Comparison of ENCODE assay signal across 23 cellular contexts in genomic region chr11:15318814-15319213, GRCh38.
"Had no signal": no experiment of that assay in that cellular context is flagged by ENCODE, and none has a peak within 500 bp of the region (broad histone marks: within the 10 kb centered on the region; RNA-seq: fewer than 3 reads in every experiment).

No MANE protein-coding gene starts in this region.

- DNase-seq: occipital lobe; ovary; posterior cingulate gyrus; psoas muscle; right cardiac atrium; right lobe of liver; sigmoid colon; small intestine; stimulated activated CD4-positive, alpha-beta T cell treated with anti-CD3 and anti-CD28 coated beads, Interleukin-15, amount 100 ng/mL, for 24 hours; stimulated activated CD4-positive, alpha-beta T cell treated with anti-CD3 and anti-CD28 coated beads, Interleukin-2, amount 100 ng/mL, for 24 hours; stimulated activated CD4-positive, alpha-beta T cell treated with anti-CD3 and anti-CD28 coated beads, Interleukin-2, amount 100 ng/mL, for 48 hours; stimulated activated CD4-positive, alpha-beta T cell treated with anti-CD3 and anti-CD28 coated beads, Interleukin-4, amount 100 ng/mL, for 24 hours; stimulated activated naive B cell treated with anti-CD40 and anti-IgM and Interleukin-4, amounts not matched to agents 10 μg/mL and 1 μg/mL and 100 μg/mL, for 72 hours; stimulated activated naive CD4-positive, alpha-beta T cell treated with Interleukin-2 at 50 U/mL for 16 hours; stomach; thyroid gland; trophoblast cell; upper lobe of left lung had no signal

- H3K36me3 ChIP-seq: neural progenitor cell, ovary, right lobe of liver, sigmoid colon, stomach, thoracic aorta, thyroid gland, tibial nerve, upper lobe of left lung, vagina had no signal

- H3K27me3 ChIP-seq: neural progenitor cell, ovary, right lobe of liver, sigmoid colon, stomach, thyroid gland, tibial nerve, upper lobe of left lung, vagina had no signal

- H3K27ac ChIP-seq: neural progenitor cell, ovary, parathyroid adenoma, psoas muscle, right lobe of liver, sigmoid colon, stomach, thoracic aorta, thyroid gland, tibial nerve, upper lobe of left lung, vagina had no signal

- H3K4me1 ChIP-seq: parathyroid adenoma, psoas muscle, right lobe of liver, sigmoid colon, stomach, thyroid gland, tibial nerve, upper lobe of left lung, vagina had no signal

- H3K9me3 ChIP-seq: ovary, psoas muscle, right lobe of liver, sigmoid colon, stomach, thoracic aorta, thyroid gland, tibial nerve, upper lobe of left lung, vagina had no signal

- H3K4me3 ChIP-seq: neural progenitor cell, ovary, psoas muscle, right lobe of liver, sigmoid colon, stomach, thoracic aorta, thyroid gland, tibial nerve, upper lobe of left lung, vagina had no signal
